18 cellular contexts compared by ENCODE assay signal in the genomic region with DNA sequence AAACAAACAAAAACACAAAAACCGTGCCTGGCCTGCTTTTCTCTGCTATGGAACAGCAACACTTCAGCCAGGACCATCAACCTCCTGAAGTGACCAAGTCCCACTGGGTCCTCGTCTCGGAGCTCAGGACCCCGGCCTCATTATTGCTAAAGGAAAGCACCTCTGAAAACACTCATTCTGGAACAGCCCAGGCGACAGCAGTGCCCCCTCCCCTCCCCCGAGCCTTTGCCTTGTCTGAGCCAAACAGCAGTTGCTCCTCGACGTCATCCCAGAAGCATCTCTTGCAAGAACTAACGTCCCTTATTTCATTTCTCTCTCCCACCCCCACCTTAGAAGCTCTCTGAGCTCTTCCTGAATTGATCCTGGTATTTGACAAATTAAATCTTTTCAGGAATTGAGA. TPM values are rescaled to one million over a fixed set of nuclear protein-coding genes. Genes with fewer than 3 reads are reported as not detected.
"Had no signal": no experiment of that assay in that cellular context is flagged by ENCODE, and none has a peak within 500 bp of the region (broad histone marks: within the 10 kb centered on the region; RNA-seq: fewer than 3 reads in every experiment).

No MANE protein-coding gene starts in this region.

- H3K9me3 ChIP-seq: gastrocnemius medialis, thoracic aorta had no signal

- H3K36me3 ChIP-seq: gastrocnemius medialis had no signal

- H3K9me3 Mint-ChIP-seq: activated naive CD4-positive, alpha-beta T cell treated with anti-CD3 and anti-CD28 coated beads for 36 hours; naive thymus-derived CD8-positive, alpha-beta T cell; stimulated activated naive CD8-positive, alpha-beta T cell treated with anti-CD3 and anti-CD28 coated beads, Interleukin-15, Interleukin-2, amounts not matched to agents 100 ng/mL and 50 ng/mL, for 24 hours had no signal

- H3K27ac Mint-ChIP-seq: activated CD8-positive, alpha-beta T cell treated with anti-CD3 and anti-CD28 coated beads, Interleukin-2, amount 10 ng/mL, durations not matched to agents 7 days and 5 days; activated naive CD4-positive, alpha-beta T cell treated with anti-CD3 and anti-CD28 coated beads for 36 hours; progenitor cell of endocrine pancreas; stimulated activated naive CD8-positive, alpha-beta T cell treated with anti-CD3 and anti-CD28 coated beads, Interleukin-15, Interleukin-2, amounts not matched to agents 100 ng/mL and 50 ng/mL, for 24 hours had no signal

- H3K27me3 ChIP-seq: gastrocnemius medialis had no signal

- DNase-seq: activated CD4-positive, alpha-beta T cell treated with anti-CD3 and anti-CD28 coated beads for 4 hours; activated CD8-positive, alpha-beta memory T cell treated with anti-CD3 and anti-CD28 coated beads, Interleukin-2, amount 50 U/mL, for 48 hours; activated CD8-positive, alpha-beta T cell treated with anti-CD3 and anti-CD28 coated beads, Interleukin-2, amount 10 ng/mL, durations not matched to agents 7 days and 5 days; activated naive CD4-positive, alpha-beta T cell treated with anti-CD3 and anti-CD28 coated beads for 36 hours; central memory CD4-positive, alpha-beta T cell; cortex of kidney; effector CD8-positive, alpha-beta T cell; gastrocnemius medialis; kidney glomerular epithelial cell; midbrain; naive thymus-derived CD8-positive, alpha-beta T cell; nucleus accumbens; T1000 had no signal

- H3K27ac ChIP-seq: gastrocnemius medialis, thoracic aorta, VCaP had no signal

- H3K4me3 Mint-ChIP-seq: activated CD8-positive, alpha-beta T cell treated with anti-CD3 and anti-CD28 coated beads, Interleukin-2, amount 10 ng/mL, durations not matched to agents 7 days and 5 days; activated naive CD4-positive, alpha-beta T cell treated with anti-CD3 and anti-CD28 coated beads for 36 hours; stimulated activated naive CD8-positive, alpha-beta T cell treated with anti-CD3 and anti-CD28 coated beads, Interleukin-15, Interleukin-2, amounts not matched to agents 100 ng/mL and 50 ng/mL, for 24 hours had no signal

- ATAC-seq: activated CD8-positive, alpha-beta T cell treated with anti-CD3 and anti-CD28 coated beads, Interleukin-2, amount 10 ng/mL, durations not matched to agents 7 days and 5 days; gastrocnemius medialis; naive thymus-derived CD8-positive, alpha-beta T cell; right cardiac atrium had no signal

- H3K36me3 Mint-ChIP-seq: naive thymus-derived CD8-positive, alpha-beta T cell had no signal

- H3K4me3 ChIP-seq: gastrocnemius medialis, thoracic aorta had no signal

RNA-seq across cellular contexts. Expression of a gene that starts 27.4 kb away (rescaled TPM):
- total RNA-seq: activated CD8-positive, alpha-beta T cell treated with anti-CD3 and anti-CD28 coated beads, Interleukin-2, amount 10 ng/mL, durations not matched to agents 7 days and 5 days; activated naive CD4-positive, alpha-beta T cell treated with anti-CD3 and anti-CD28 coated beads for 36 hours; naive thymus-derived CD8-positive, alpha-beta T cell had no signal
- polyA plus RNA-seq: naive thymus-derived CD8-positive, alpha-beta T cell had no signal
